8 cellular contexts compared by ENCODE assay signal in the genomic region with DNA sequence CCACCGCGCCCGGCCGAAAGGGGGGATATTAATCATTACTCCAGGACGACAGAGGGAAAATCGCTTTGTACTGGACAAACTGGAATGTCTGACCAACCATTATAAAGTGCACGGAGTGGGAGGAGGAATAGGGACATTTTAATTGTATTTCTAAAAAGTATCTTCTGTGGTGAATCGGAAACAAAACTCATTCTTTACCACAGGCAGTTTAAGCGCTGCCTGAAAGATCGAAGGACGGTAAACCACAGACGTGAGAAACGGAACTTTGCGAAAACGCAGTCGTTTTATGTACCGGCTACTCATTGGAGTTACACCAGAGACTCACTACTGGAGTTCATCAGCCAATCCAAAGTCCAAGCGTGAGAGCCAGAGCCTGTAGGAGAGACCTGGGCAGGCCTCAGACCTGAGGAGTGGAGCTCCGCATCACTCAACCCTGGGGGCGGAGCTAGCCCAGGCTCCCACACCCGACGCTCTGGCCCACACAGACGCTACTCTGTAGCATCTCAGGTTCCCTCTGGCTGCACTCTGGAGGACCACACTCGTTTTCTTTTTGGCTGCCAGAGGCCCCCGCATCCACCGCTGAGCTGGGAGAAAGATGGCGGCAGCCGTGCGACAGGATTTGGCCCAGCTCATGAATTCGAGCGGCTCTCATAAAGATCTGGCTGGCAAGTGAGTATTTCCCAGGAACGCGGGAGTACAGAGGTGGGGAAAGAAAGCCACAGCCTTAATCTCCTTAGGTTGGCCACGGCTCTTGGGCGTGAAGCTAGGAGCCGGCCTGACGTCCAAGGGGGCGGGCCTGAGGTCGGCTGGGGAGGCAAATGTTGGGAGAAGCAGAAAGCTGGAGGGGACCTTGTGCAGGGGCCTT. TPM values are rescaled to one million over a fixed set of nuclear protein-coding genes. Genes with fewer than 3 reads are reported as not detected.
DNase-seq lines count a peak whose midpoint lies in the region; ATAC-seq and TF ChIP-seq lines count a peak whose summit lies in the region.

A gene (plus strand): TSS at position 554 of the 865 bp plus-strand sequence. CDS start 42 bp downstream, at position 596.

- peak within 1 kb of the TSS; percentile 99 for H3K4me3 Mint-ChIP-seq in activated B cell treated with CpG ODN at 0.5 μM for 24 hours

- peak within 1 kb of the TSS; percentile 89 for H2AFZ ChIP-seq in smooth muscle cell (ENCODE audit: low read depth)

- no peaks in the 10 kb centered on the region for H3K9me3 Mint-ChIP-seq in activated B cell treated with CpG ODN at 0.5 μM for 24 hours

- no peaks in the 10 kb centered on the region for H3F3A ChIP-seq in smooth muscle cell (ENCODE audit: low read depth)

- WGBS in smooth muscle cell (ENCODE audit: low lambda C conversion rate): under 1% methylated on average over 39 of the region's 39 CpGs

- intact Hi-C loops in activated B cell treated with CpG ODN at 0.5 μM for 24 hours (cut with micrococcal nuclease): loop anchor here (1.0 to 2.0 kb wide), 9 partner anchors 11 to 605 kb away; a partner anchor contains a TSS

- H3K79me2 ChIP-seq in smooth muscle cell (ENCODE audit: low read depth): peaks cover 45% of the 10 kb centered on the region

- peaks cover 11% of the 10 kb centered on the region for H3K27me3 ChIP-seq in smooth muscle cell (ENCODE audit: low read depth)

- peak; percentile 51 for TF ChIP-seq CTCF in AG09309 (IDR thresholded peaks at IDR 0.05; ENCODE audit: control insufficient read depth, insufficient read depth, low read depth, low read length, missing control alignments)
- no peak for TF ChIP-seq CTCF in activated B cell treated with CpG ODN at 0.5 μM for 24 hours (IDR thresholded peaks at IDR 0.05)
- peak; percentile 15 for TF ChIP-seq CTCF in smooth muscle cell (IDR thresholded peaks at IDR 0.05; ENCODE audit: borderline replicate concordance, insufficient read depth, poor library complexity, severe bottlenecking)

- POLR2A ChIA-PET in activated B cell treated with CpG ODN at 0.5 μM for 24 hours (lab: Charles Lee): interaction anchor here (0.5 to 1.8 kb wide), 33 partner anchors 10 to 1614 kb away, joined by 3 to 63 read pairs (median 4); a partner anchor contains a TSS

- DNase-seq in AG09309 (ENCODE audit: low read depth): peak; percentile 99
- DNase-seq in NCI-H345 (lab: John Stamatoyannopoulos, UW): peak; percentile 99
- DNase-seq in activated B cell treated with CpG ODN at 0.5 μM for 24 hours: peak; percentile 82
- DNase-seq in caudate nucleus (lab: John Stamatoyannopoulos, UW): peak; percentile 76 to 100 (median 98)
- DNase-seq in iPS-NIHi7 (ENCODE audit: extremely low spot score): peak; percentile 98
- peak; percentile 72 for DNase-seq in smooth muscle cell (lab: John Stamatoyannopoulos, UW; ENCODE audit: unreplicated experiment)

- H3K27ac ChIP-seq in caudate nucleus (ENCODE audit: low read depth, low read length): peak within 1 kb of the TSS; percentile 94
- peak within 1 kb of the TSS; percentile 89 for H3K27ac ChIP-seq in smooth muscle cell (ENCODE audit: low read depth)

- H3K4me1 ChIP-seq in smooth muscle cell (ENCODE audit: low read depth): peaks cover 7% of the 10 kb centered on the region

- peaks cover 32% of the 10 kb centered on the region for H4K20me1 ChIP-seq in smooth muscle cell (ENCODE audit: low read depth)

- H3K36me3 Mint-ChIP-seq in activated B cell treated with CpG ODN at 0.5 μM for 24 hours (ENCODE audit: low read depth): peaks cover 15% of the 10 kb centered on the region

- H3K4me3 ChIP-seq in AG09309 (ENCODE audit: control insufficient read depth, low read depth, low read length) (peak within 1 kb of the TSS; percentile 90), smooth muscle cell (peak within 1 kb of the TSS; percentile 77)

- H3K4me1 Mint-ChIP-seq in activated B cell treated with CpG ODN at 0.5 μM for 24 hours: peaks cover 31% of the 10 kb centered on the region

- H3K36me3 ChIP-seq in smooth muscle cell (ENCODE audit: low read depth): no peaks in the 10 kb centered on the region

- H3K9ac ChIP-seq in smooth muscle cell (ENCODE audit: low read depth): peak within 1 kb of the TSS; percentile 74

- no peaks in the 10 kb centered on the region for H3K27me3 Mint-ChIP-seq in activated B cell treated with CpG ODN at 0.5 μM for 24 hours

- H3K4me2 ChIP-seq in smooth muscle cell: peak within 1 kb of the TSS; percentile 95

- H3K9me3 ChIP-seq in smooth muscle cell (replicated peaks; ENCODE audit: low read depth): no peaks in the 10 kb centered on the region

- CTCF ChIA-PET in activated B cell treated with CpG ODN at 0.5 μM for 24 hours (lab: Charles Lee): interaction anchor here (0.7 to 1.6 kb wide), 6 partner anchors 22 to 248 kb away, joined by 3 to 8 read pairs (median 3); no protein-coding TSS in a partner anchor

- peak within 1 kb of the TSS; percentile 100 for H3K27ac Mint-ChIP-seq in activated B cell treated with CpG ODN at 0.5 μM for 24 hours

- peak; percentile 99 for ATAC-seq in GM19023 (IDR thresholded peaks at IDR 0.05; ENCODE audit: unreplicated experiment)
- ATAC-seq in HG03280 (IDR thresholded peaks at IDR 0.05; ENCODE audit: unreplicated experiment): peak; percentile 99
- peak; percentile 96 for ATAC-seq in activated B cell treated with CpG ODN at 0.5 μM for 24 hours (ENCODE audit: low read depth)

RNA-seq across cellular contexts. Expression of the gene that starts here (rescaled TPM):
- total RNA-seq in activated B cell treated with CpG ODN at 0.5 μM for 24 hours (32.7 and 36.7 TPM in 2 replicates), smooth muscle cell (55.5 and 69.8 TPM in 2 replicates)
- 41.2 and 53.4 TPM in 2 replicates for polyA plus RNA-seq in smooth muscle cell

Comparison
In these comparisons a context has a peak if more than half of its experiments do, and no peak if none do; other contexts are left out.
1. Peak in every context shown above with its lines: DNase-seq, ATAC-seq, H3K4me3 ChIP-seq and H3K27ac ChIP-seq.